11 cellular contexts compared by ENCODE assay signal in genomic region chr6:52262620-52263344, GRCh38. TPM values are rescaled to one million over a fixed set of nuclear protein-coding genes. Genes with fewer than 3 reads are reported as not detected.
DNase-seq lines count a peak whose midpoint lies in the region; ATAC-seq and TF ChIP-seq lines count a peak whose summit lies in the region.
"Had no signal": no experiment of that assay in that cellular context is flagged by ENCODE, and none has a peak within 500 bp of the region (broad histone marks: within the 10 kb centered on the region; RNA-seq: fewer than 3 reads in every experiment).

No MANE protein-coding gene starts in this region.

- H3K27me3 Mint-ChIP-seq in HFFc6 (ENCODE audit: insufficient read depth) (no peaks in the 10 kb centered on the region), osteocyte (ENCODE audit: unreplicated experiment) (no peaks in the 10 kb centered on the region)
- no peaks in the 10 kb centered on the region for H3K27me3 Mint-ChIP-seq in activated CD8-positive, alpha-beta T cell treated with anti-CD3 and anti-CD28 coated beads, Interleukin-2, amount 10 ng/mL, durations not matched to agents 7 days and 5 days (ENCODE audit: low read depth)

- CTCF ChIA-PET in activated CD8-positive, alpha-beta T cell treated with anti-CD3 and anti-CD28 coated beads, Interleukin-2, amount 10 ng/mL, durations not matched to agents 7 days and 5 days (lab: Charles Lee), result interaction anchor here (0.5 to 6.4 kb wide), 27 partner anchors 7 to 201 kb away, joined by 3 to 90 read pairs (median 4); partner anchors contain the start of genes MCM3 and PAQR8

- H3K4me1 Mint-ChIP-seq in HFFc6 (ENCODE audit: low read depth) (peaks cover 36% of the 10 kb centered on the region), osteocyte (ENCODE audit: unreplicated experiment) (peaks cover 6% of the 10 kb centered on the region)
- H3K4me1 Mint-ChIP-seq in activated CD8-positive, alpha-beta T cell treated with anti-CD3 and anti-CD28 coated beads, Interleukin-2, amount 10 ng/mL, durations not matched to agents 7 days and 5 days (ENCODE audit: low read depth), result peaks cover 14% of the 10 kb centered on the region

- DNase-seq in activated naive CD4-positive, alpha-beta T cell treated with anti-CD3 and anti-CD28 coated beads, Interleukin-2, amount 50 U/mL, for 72 hours (ENCODE audit: low spot score in 2 of 2), result no peak
- no peak for DNase-seq in activated naive CD4-positive, alpha-beta T cell treated with Interleukin-2 at 50 U/mL for 16 hours
- no peak for DNase-seq in HFFc6
- DNase-seq in activated CD8-positive, alpha-beta T cell treated with anti-CD3 and anti-CD28 coated beads, Interleukin-2, amount 10 ng/mL, durations not matched to agents 7 days and 5 days, result peak; percentile 35
- DNase-seq in osteocyte (ENCODE audit: extremely low spot score, unreplicated experiment), result no peak

- POLR2A ChIA-PET in activated CD8-positive, alpha-beta T cell treated with anti-CD3 and anti-CD28 coated beads, Interleukin-2, amount 10 ng/mL, durations not matched to agents 7 days and 5 days (lab: Charles Lee), result interaction anchor here (1.1 to 2.2 kb wide), 3 partner anchors 17 to 137 kb away, joined by 4 to 6 read pairs (median 4); partner anchors contain the start of gene MCM3

- H3K4me3 Mint-ChIP-seq in HFFc6 (no peak overlapping the region), osteocyte (ENCODE audit: unreplicated experiment) (no peak overlapping the region)
- H3K4me3 Mint-ChIP-seq in activated CD8-positive, alpha-beta T cell treated with anti-CD3 and anti-CD28 coated beads, Interleukin-2, amount 10 ng/mL, durations not matched to agents 7 days and 5 days, result no peak overlapping the region

- TF ChIP-seq CTCF in HFFc6 (IDR thresholded peaks at IDR 0.05), result no peak
- no peak for TF ChIP-seq CTCF in osteocyte (IDR thresholded peaks at IDR 0.05)

- ATAC-seq in activated naive CD4-positive, alpha-beta T cell treated with anti-CD3 and anti-CD28 coated beads, Interleukin-2, amount 50 U/mL, for 72 hours, result no peak
- peak; percentile 35 for ATAC-seq in activated CD8-positive, alpha-beta T cell treated with anti-CD3 and anti-CD28 coated beads, Interleukin-2, amount 10 ng/mL, durations not matched to agents 7 days and 5 days
- no peak for ATAC-seq in SK-N-SH treated with all-trans-retinoic acid at 6 μM for 48 hours
- no peak for ATAC-seq in HG03342 (IDR thresholded peaks at IDR 0.05; ENCODE audit: unreplicated experiment)

- H3K9me3 Mint-ChIP-seq in activated naive CD4-positive, alpha-beta T cell treated with anti-CD3 and anti-CD28 coated beads, Interleukin-2, amount 50 U/mL, for 72 hours, result no peaks in the 10 kb centered on the region
- H3K9me3 Mint-ChIP-seq in HFFc6, result no peaks in the 10 kb centered on the region
- H3K9me3 Mint-ChIP-seq in activated CD8-positive, alpha-beta T cell treated with anti-CD3 and anti-CD28 coated beads, Interleukin-2, amount 10 ng/mL, durations not matched to agents 7 days and 5 days (ENCODE audit: insufficient read depth), result no peaks in the 10 kb centered on the region
- no peaks in the 10 kb centered on the region for H3K9me3 Mint-ChIP-seq in osteocyte (ENCODE audit: unreplicated experiment)

- H3K36me3 Mint-ChIP-seq in activated naive CD4-positive, alpha-beta T cell treated with anti-CD3 and anti-CD28 coated beads, Interleukin-2, amount 50 U/mL, for 72 hours, result peaks cover 26 to 45% of the 10 kb centered on the region in 2 donors
- H3K36me3 Mint-ChIP-seq in HFFc6 (ENCODE audit: low read depth) (peaks cover 14% of the 10 kb centered on the region), osteocyte (ENCODE audit: unreplicated experiment) (peaks cover 17% of the 10 kb centered on the region)
- peaks cover 71% of the 10 kb centered on the region for H3K36me3 Mint-ChIP-seq in activated CD8-positive, alpha-beta T cell treated with anti-CD3 and anti-CD28 coated beads, Interleukin-2, amount 10 ng/mL, durations not matched to agents 7 days and 5 days (ENCODE audit: low read depth)

- H3K27ac Mint-ChIP-seq in activated naive CD4-positive, alpha-beta T cell treated with anti-CD3 and anti-CD28 coated beads, Interleukin-2, amount 50 U/mL, for 72 hours, result peak overlapping the region; percentile 54 to 68
- H3K27ac Mint-ChIP-seq in HFFc6, result peak overlapping the region; percentile 29; the same call in 1 of the 2 replicates
- H3K27ac Mint-ChIP-seq in activated CD8-positive, alpha-beta T cell treated with anti-CD3 and anti-CD28 coated beads, Interleukin-2, amount 10 ng/mL, durations not matched to agents 7 days and 5 days, result peak overlapping the region; percentile 13
- peak overlapping the region; percentile 11 for H3K27ac Mint-ChIP-seq in osteocyte (ENCODE audit: unreplicated experiment)

TF ChIP-seq in SK-N-SH treated with all-trans-retinoic acid at 6 μM for 48 hours, 23 proteins besides CTCF, POLR2A, EP300 and RAD21 (continues in another document):
- TF ChIP-seq PPARA (CRISPR knock-in tag; IDR thresholded peaks at IDR 0.05; ENCODE audit: borderline replicate concordance) (no peak), CREB5 (CRISPR knock-in tag; IDR thresholded peaks at IDR 0.05; ENCODE audit: low read depth) (no peak), ZNF70 (CRISPR knock-in tag; IDR thresholded peaks at IDR 0.05) (no peak), SNAI2 (CRISPR knock-in tag; IDR thresholded peaks at IDR 0.05) (no peak), RARB (CRISPR knock-in tag; IDR thresholded peaks at IDR 0.05) (no peak), TSHZ2 (CRISPR knock-in tag; IDR thresholded peaks at IDR 0.05) (no peak), POU6F1 (CRISPR knock-in tag; IDR thresholded peaks at IDR 0.05; ENCODE audit: borderline replicate concordance, low read depth) (no peak), ZC3H10 (CRISPR knock-in tag; IDR thresholded peaks at IDR 0.05) (no peak), ARNTL (CRISPR knock-in tag; IDR thresholded peaks at IDR 0.05; ENCODE audit: borderline replicate concordance, low read depth) (no peak), ZNF565 (CRISPR knock-in tag; conservative IDR thresholded peaks at IDR 0.05; ENCODE audit: low read depth) (no peak), GLIS3 (CRISPR knock-in tag; IDR thresholded peaks at IDR 0.05) (no peak), CSDC2 (CRISPR knock-in tag; IDR thresholded peaks at IDR 0.05) (no peak), ZFP30 (CRISPR knock-in tag; IDR thresholded peaks at IDR 0.05) (no peak), ZFP3 (CRISPR knock-in tag; IDR thresholded peaks at IDR 0.05) (no peak)

RNA-seq across cellular contexts. Expression of gene IL17F, which starts 18.5 kb away (rescaled TPM):
- 10 to 100 TPM in 1 of 2 donors, 1 to 10 TPM in 1; 6.2 to 13.9 TPM for total RNA-seq in activated naive CD4-positive, alpha-beta T cell treated with anti-CD3 and anti-CD28 coated beads, Interleukin-2, amount 50 U/mL, for 72 hours
- not detected for total RNA-seq in HFFc6 (2021; fragmentation: NEBNext Ultra II Directional; extraction: Animal tissue kit (Norgen Biotek cat#: 25700))
- total RNA-seq in activated CD8-positive, alpha-beta T cell treated with anti-CD3 and anti-CD28 coated beads, Interleukin-2, amount 10 ng/mL, durations not matched to agents 7 days and 5 days, result not detected
- not detected in 2 replicates for total RNA-seq in osteocyte
- total RNA-seq: NCI-H460, Peyer's patch, Right ventricle myocardium inferior, SK-MEL-5 had no signal

RNA-seq across cellular contexts. Expression of gene MCM3, which starts 21.8 kb away (rescaled TPM):
- total RNA-seq in activated naive CD4-positive, alpha-beta T cell treated with anti-CD3 and anti-CD28 coated beads, Interleukin-2, amount 50 U/mL, for 72 hours, result 100 to 1,000 TPM; 239 to 276 TPM
- 10 to 100 TPM; 32.5 to 57.6 (median 54.5) TPM for total RNA-seq in HFFc6 (2021; fragmentation: NEBNext Ultra II Directional; extraction: Animal tissue kit (Norgen Biotek cat#: 25700))
- total RNA-seq in activated CD8-positive, alpha-beta T cell treated with anti-CD3 and anti-CD28 coated beads, Interleukin-2, amount 10 ng/mL, durations not matched to agents 7 days and 5 days, result 100 to 1,000 TPM; 217 to 220 TPM
- 32.1 and 32.6 TPM in 2 replicates for total RNA-seq in osteocyte

Comparison
In these comparisons a context has a peak if more than half of its experiments do, and no peak if none do; other contexts are left out.
1. H3K27ac Mint-ChIP-seq: peak in every context shown above with its lines; median percentile 61 in activated naive CD4-positive, alpha-beta T cell treated with anti-CD3 and anti-CD28 coated beads, Interleukin-2, amount 50 U/mL, for 72 hours; 29 in HFFc6; 13 in activated CD8-positive, alpha-beta T cell treated with anti-CD3 and anti-CD28 coated beads, Interleukin-2, amount 10 ng/mL, durations not matched to agents 7 days and 5 days; 11 in osteocyte.